ENCODE assay signal across 1 cellular context in the genomic region with DNA sequence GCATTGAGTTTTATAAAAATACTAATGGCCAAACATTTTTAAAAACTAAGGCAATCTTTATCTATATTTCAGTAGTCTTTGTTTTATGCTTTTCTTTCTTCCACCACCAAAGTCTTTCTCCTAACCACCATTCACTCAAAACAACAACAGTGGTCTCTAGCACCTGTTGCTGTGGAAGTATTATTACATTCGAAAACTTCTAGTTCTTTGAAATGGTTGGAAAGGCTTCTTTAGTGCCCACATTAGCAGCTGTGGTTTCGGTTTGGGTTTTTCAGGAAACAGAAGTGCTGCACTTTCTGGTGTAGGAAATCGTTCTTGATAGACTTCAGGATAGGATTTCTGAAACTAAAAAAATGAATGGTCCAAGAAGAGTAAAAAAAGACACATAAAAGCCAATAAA.
TF ChIP-seq lines count a peak whose summit lies in the region.

No MANE protein-coding gene starts in this region.

TF ChIP-seq in IMR-90, 13 proteins besides CTCF, POLR2A, EP300 and RAD21 (continued from another document):
- no peak for TF ChIP-seq MAFK (IDR thresholded peaks at IDR 0.05; ENCODE audit: low read depth, low read length)
- TF ChIP-seq, protein P1, sequence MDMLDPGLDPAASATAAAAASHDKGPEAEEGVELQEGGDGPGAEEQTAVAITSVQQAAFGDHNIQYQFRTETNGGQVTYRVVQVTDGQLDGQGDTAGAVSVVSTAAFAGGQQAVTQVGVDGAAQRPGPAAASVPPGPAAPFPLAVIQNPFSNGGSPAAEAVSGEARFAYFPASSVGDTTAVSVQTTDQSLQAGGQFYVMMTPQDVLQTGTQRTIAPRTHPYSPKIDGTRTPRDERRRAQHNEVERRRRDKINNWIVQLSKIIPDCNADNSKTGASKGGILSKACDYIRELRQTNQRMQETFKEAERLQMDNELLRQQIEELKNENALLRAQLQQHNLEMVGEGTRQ (IDR thresholded peaks at IDR 0.05; ENCODE audit: low read depth, low read length): no peak
TF ChIP-seq in IMR-90: peak in this region for 0.
